8 cellular contexts compared by ENCODE assay signal in the genomic region with DNA sequence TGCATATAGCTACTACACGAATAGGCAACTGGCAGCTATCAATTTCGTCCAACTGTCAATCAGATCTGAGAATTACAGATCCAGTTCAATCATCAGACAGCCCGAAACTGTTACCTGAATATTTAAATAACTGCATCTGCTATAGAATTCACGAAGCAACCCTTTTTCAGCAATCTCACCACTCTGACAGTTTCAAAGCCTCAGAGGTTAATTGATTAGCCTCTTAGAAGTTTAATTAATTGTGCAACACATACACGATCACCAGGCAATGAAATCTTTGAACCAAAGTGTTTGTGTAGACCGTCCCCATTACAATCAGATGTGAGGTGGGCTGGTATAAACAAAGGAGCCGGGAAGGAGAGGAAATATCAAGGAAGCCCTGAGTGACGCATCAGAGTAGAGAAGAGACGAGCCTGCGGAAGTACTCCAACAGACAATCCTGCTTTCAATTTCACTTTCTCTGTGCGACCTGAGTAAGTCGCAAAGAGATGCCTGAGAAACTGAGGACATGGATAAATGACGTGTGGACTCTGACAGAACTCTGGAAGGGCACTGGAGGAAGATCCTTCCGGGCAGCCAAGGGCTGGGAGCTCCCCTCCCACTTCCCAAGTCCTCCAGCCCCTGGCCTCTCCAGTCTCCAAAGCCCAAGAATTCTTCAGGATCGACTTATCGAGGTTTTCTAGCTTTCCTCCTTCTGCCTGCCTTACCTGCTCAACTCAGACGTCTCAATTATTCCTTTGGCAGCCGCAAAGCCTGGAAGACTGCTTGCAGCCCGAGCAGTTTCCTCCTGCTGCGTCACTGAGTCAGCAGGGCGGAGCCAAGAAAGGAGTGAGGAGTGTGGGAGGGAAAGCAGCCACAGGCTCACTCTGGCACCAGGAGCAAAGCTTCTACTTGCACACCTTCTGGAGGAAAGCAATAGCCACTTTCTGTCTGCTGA. TPM values are rescaled to one million over a fixed set of nuclear protein-coding genes. Genes with fewer than 3 reads are reported as not detected.
DNase-seq lines count a peak whose midpoint lies in the region; ATAC-seq and TF ChIP-seq lines count a peak whose summit lies in the region.

RNASEL (minus strand) TSS at position 797 of the 937 bp plus-strand sequence. CDS start 2,450 bp downstream, outside the sequence.

- H3K36me3 ChIP-seq in kidney epithelial cell (ENCODE audit: control insufficient read depth, insufficient read depth, low read length), result no peaks in the 10 kb centered on the region

- TF ChIP-seq POLR2A in GM10847 (IDR thresholded peaks at IDR 0.05; ENCODE audit: extremely low read depth, insufficient read length), result peak; percentile 7

- POLR2A ChIA-PET in WTC11 (lab: Charles Lee), result no interaction called here

- H3K4me3 ChIP-seq in kidney epithelial cell (ENCODE audit: low read depth, low read length), result peak within 1 kb of the TSS; percentile 74

- peak within 1 kb of the TSS; percentile 67 for H3K4me3 Mint-ChIP-seq in WTC11
- peak within 1 kb of the TSS; percentile 91 for H3K4me3 Mint-ChIP-seq in chondrocyte (ENCODE audit: unreplicated experiment)

- ATAC-seq in WTC11, result peak; percentile 99

- H3K27me3 ChIP-seq in kidney epithelial cell (ENCODE audit: control insufficient read depth, insufficient read depth, low read length), result no peaks in the 10 kb centered on the region

- H3K36me3 Mint-ChIP-seq in WTC11 (no peaks in the 10 kb centered on the region), chondrocyte (ENCODE audit: low read depth) (no peaks in the 10 kb centered on the region)

- TF ChIP-seq CTCF in WTC11 (IDR thresholded peaks at IDR 0.05), result no peak
- no peak for TF ChIP-seq CTCF in chondrocyte (IDR thresholded peaks at IDR 0.05)
- no peak for TF ChIP-seq CTCF in kidney epithelial cell (IDR thresholded peaks at IDR 0.05; ENCODE audit: insufficient read depth, low read length, poor library complexity, severe bottlenecking)

- peaks cover 3% of the 10 kb centered on the region; the same call in 1 of the 2 replicates for H3K27me3 Mint-ChIP-seq in WTC11 (ENCODE audit: low read depth)
- H3K27me3 Mint-ChIP-seq in chondrocyte (ENCODE audit: low read depth), result peaks cover 4% of the 10 kb centered on the region

- DNase-seq in GOT3 (lab: John Stamatoyannopoulos, UW), result peak; percentile 39
- DNase-seq in M059J (ENCODE audit: low read depth), result peak; percentile 88
- peak; percentile 70 for DNase-seq in WTC11 (ENCODE audit: low spot score)
- no peak for DNase-seq in chondrocyte (ENCODE audit: low spot score)
- peak; percentile 42 for DNase-seq in kidney epithelial cell (ENCODE audit: low read depth)
- DNase-seq in stimulated activated CD4-positive, alpha-beta T cell treated with anti-CD3 and anti-CD28 coated beads, Interleukin-12 subunit alpha, Interleukin-12 subunit beta, amount 100 ng/mL, for 48 hours (ENCODE audit: low read depth in 2 of 3, low spot score in 1 of 3), result peak in 2 of 3 donors; percentile 48 to 59
- no peak for DNase-seq in KG1 (lab: John Stamatoyannopoulos, UW)

- H3K9me3 Mint-ChIP-seq in WTC11 (peaks cover 11% of the 10 kb centered on the region), chondrocyte (ENCODE audit: low read depth) (peaks cover 6% of the 10 kb centered on the region)

- H3K27ac Mint-ChIP-seq in WTC11, result peak within 1 kb of the TSS; percentile 75
- peak within 1 kb of the TSS; percentile 94 for H3K27ac Mint-ChIP-seq in chondrocyte (ENCODE audit: unreplicated experiment)

- CTCF ChIA-PET in WTC11 (lab: Charles Lee), result interaction anchor here (0.7 to 2.7 kb wide), 12 partner anchors 11 to 508 kb away, joined by 3 to 14 read pairs (median 6); no protein-coding TSS in a partner anchor

- H3K4me1 Mint-ChIP-seq in WTC11, result peaks cover 19% of the 10 kb centered on the region
- peaks cover 18% of the 10 kb centered on the region for H3K4me1 Mint-ChIP-seq in chondrocyte (ENCODE audit: low read depth)

TF ChIP-seq in WTC11, 78 proteins besides CTCF, POLR2A, EP300 and RAD21:
- TF ChIP-seq HMGA2 (CRISPR knock-in tag; IDR thresholded peaks at IDR 0.05) (no peak), ZMAT4 (CRISPR knock-in tag; IDR thresholded peaks at IDR 0.05) (no peak), PRDM15 (CRISPR knock-in tag; IDR thresholded peaks at IDR 0.05) (peak; percentile 15; the same call in 1 of the 2 replicates)

RNA-seq across cellular contexts. Expression of gene RNASEL, which starts in this region (rescaled TPM):
- 7.6 and 12.5 TPM in 2 replicates for total RNA-seq in M059J (2014; rRNA removed; shearing (Covaris generic))
- total RNA-seq in WTC11 (2021) (0.64 to 0.87 TPM (median 0.77 TPM) in 3 replicates), chondrocyte (3.5 to 5.2 TPM (median 4.0 TPM) in 3 replicates), kidney epithelial cell (5.7 and 5.8 TPM in 2 replicates)

Comparison
In these comparisons a context has a peak if more than half of its experiments do, and no peak if none do; other contexts are left out.
1. Peak in DNase-seq and ATAC-seq in WTC11; RNA of the gene not detected or under 1 TPM.
2. DNase-seq: peak in GOT3 (single experiment), M059J (single experiment), kidney epithelial cell (single experiment) and stimulated activated CD4-positive, alpha-beta T cell treated with anti-CD3 and anti-CD28 coated beads, Interleukin-12 subunit alpha, Interleukin-12 subunit beta, amount 100 ng/mL, for 48 hours (2 of 3); none in chondrocyte (single experiment) and KG1 (single experiment).